In genomic region chr9:129059796-129060785, GRCh38 we compare ENCODE assay signal across 22 cellular contexts.
"Had no signal": no experiment of that assay in that cellular context is flagged by ENCODE, and none has a peak within 500 bp of the region (broad histone marks: within the 10 kb centered on the region; RNA-seq: fewer than 3 reads in every experiment).

No MANE protein-coding gene starts in this region.

- H3K27me3 Mint-ChIP-seq: memory B cell had no signal

- H3K27ac ChIP-seq: heart left ventricle, left lung, lower lobe of right lung, neutrophil, right atrium auricular region, sigmoid colon, stomach, thoracic aorta, transverse colon had no signal

- DNase-seq: cerebellar nuclear complex; erythroblast; foreskin melanocyte; hippocampal formation; kidney glomerular epithelial cell; left lung; lower lobe of right lung; nephron progenitor cell; sigmoid colon; stimulated activated CD4-positive, alpha-beta T cell treated with anti-CD3 and anti-CD28 coated beads, Interleukin-12 subunit alpha, Interleukin-12 subunit beta, amount 100 ng/mL, for 4 hours; stimulated activated naive CD4-positive, alpha-beta T cell; stomach; substantia nigra; transverse colon had no signal

- H3K4me1 Mint-ChIP-seq: memory B cell, mesothelial cell of epicardium, nephron progenitor cell had no signal

- FAIRE-seq: colon, small intestine had no signal

- H3K4me1 ChIP-seq: heart left ventricle, lower lobe of right lung, right atrium auricular region, sigmoid colon, stomach, transverse colon had no signal

- H3K27me3 ChIP-seq: heart left ventricle, left lung, neutrophil, right atrium auricular region, sigmoid colon, stomach, transverse colon had no signal

- H3K4me3 Mint-ChIP-seq: memory B cell, mesothelial cell of epicardium, nephron progenitor cell had no signal

- H3K9me3 ChIP-seq: heart left ventricle, left lung, lower lobe of right lung, neutrophil, right atrium auricular region, sigmoid colon, stomach, thoracic aorta, transverse colon had no signal

- H3K27ac Mint-ChIP-seq: memory B cell, mesothelial cell of epicardium, nephron progenitor cell had no signal

- H3K4me3 ChIP-seq: heart left ventricle, left lung, lower lobe of right lung, right atrium auricular region, sigmoid colon, stomach, thoracic aorta, transverse colon had no signal

- H3K9me3 Mint-ChIP-seq: memory B cell, mesothelial cell of epicardium, nephron progenitor cell had no signal
